In genomic region chr2:18526429-18526828, GRCh38 we compare ENCODE assay signal across 1 cellular context.
TF ChIP-seq lines count a peak whose summit lies in the region.

No MANE protein-coding gene starts in this region.

TF ChIP-seq in H1, 55 proteins besides CTCF, POLR2A, EP300 and RAD21:
- TF ChIP-seq ZNF274 (IDR thresholded peaks at IDR 0.05; ENCODE audit: borderline replicate concordance, extremely low read depth, low read length) (no peak), POU5F1 (IDR thresholded peaks at IDR 0.05; ENCODE audit: low read depth, low read length) (no peak), CTBP2 (IDR thresholded peaks at IDR 0.05; ENCODE audit: borderline replicate concordance, insufficient read depth, insufficient read length, low read length) (no peak), EGR1 (IDR thresholded peaks at IDR 0.05; ENCODE audit: borderline replicate concordance, low read depth, low read length) (no peak), SIRT6 (IDR thresholded peaks at IDR 0.05; ENCODE audit: low read length) (no peak), SIN3A (conservative IDR thresholded peaks at IDR 0.05 in 1 of 2, IDR thresholded peaks at IDR 0.05 in 1 of 2; ENCODE audit: low read depth in 1 of 2, low read length in 2 of 2) (no peak), BCL11A (IDR thresholded peaks at IDR 0.05; ENCODE audit: low read depth in 2 of 2, low read length in 2 of 2) (no peak), ASH2L (IDR thresholded peaks at IDR 0.05; ENCODE audit: low read length) (no peak), TCF12 (IDR thresholded peaks at IDR 0.05; ENCODE audit: low read depth, low read length) (no peak)
- TF ChIP-seq, protein P1, sequence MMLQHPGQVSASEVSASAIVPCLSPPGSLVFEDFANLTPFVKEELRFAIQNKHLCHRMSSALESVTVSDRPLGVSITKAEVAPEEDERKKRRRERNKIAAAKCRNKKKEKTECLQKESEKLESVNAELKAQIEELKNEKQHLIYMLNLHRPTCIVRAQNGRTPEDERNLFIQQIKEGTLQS (IDR thresholded peaks at IDR 0.05; ENCODE audit: insufficient read depth, low read depth, low read length), result no peak
